Comparison of ENCODE assay signal across 1 cellular context in genomic region chr4:20444599-20445337, GRCh38.
TF ChIP-seq lines count a peak whose summit lies in the region.

No MANE protein-coding gene starts in this region.

TF ChIP-seq in HepG2, 621 proteins besides CTCF, POLR2A, EP300 and RAD21:
- TF ChIP-seq RERE (CRISPR knock-in tag; IDR thresholded peaks at IDR 0.05; ENCODE audit: low read depth) (no peak), POGZ (CRISPR knock-in tag; IDR thresholded peaks at IDR 0.05) (no peak), ZNF629 (CRISPR knock-in tag; conservative IDR thresholded peaks at IDR 0.05) (no peak), RORA (CRISPR knock-in tag; IDR thresholded peaks at IDR 0.05) (no peak), DNMT1 (CRISPR knock-in tag; IDR thresholded peaks at IDR 0.05) (no peak), RARG (CRISPR knock-in tag; IDR thresholded peaks at IDR 0.05; ENCODE audit: low read depth) (no peak)
